9 cellular contexts compared by ENCODE assay signal in genomic region chr13:42876270-42876714, GRCh38.
DNase-seq lines count a peak whose midpoint lies in the region; ATAC-seq and TF ChIP-seq lines count a peak whose summit lies in the region.
"Had no signal": no experiment of that assay in that cellular context is flagged by ENCODE, and none has a peak within 500 bp of the region (broad histone marks: within the 10 kb centered on the region; RNA-seq: fewer than 3 reads in every experiment).

No MANE protein-coding gene starts in this region.

- peaks cover 14% of the 10 kb centered on the region for H3K4me1 Mint-ChIP-seq in activated naive CD4-positive, alpha-beta T cell treated with anti-CD3 and anti-CD28 coated beads for 36 hours (ENCODE audit: low read depth)
- H3K4me1 Mint-ChIP-seq in activated B cell treated with CpG ODN at 0.5 μM for 24 hours, result peaks cover 22% of the 10 kb centered on the region

- H3K4me1 ChIP-seq in body of pancreas, result no peaks in the 10 kb centered on the region
- no peaks in the 10 kb centered on the region for H3K4me1 ChIP-seq in left ventricle myocardium inferior
- H3K4me1 ChIP-seq: BLaER1 had no signal

- H3K27me3 ChIP-seq in body of pancreas (no peaks in the 10 kb centered on the region), left ventricle myocardium inferior (ENCODE audit: low read depth) (no peaks in the 10 kb centered on the region)
- H3K27me3 ChIP-seq: BLaER1 had no signal

- no peak overlapping the region for H3K4me3 ChIP-seq in body of pancreas
- no peak overlapping the region for H3K4me3 ChIP-seq in left ventricle myocardium inferior
- H3K4me3 ChIP-seq: BLaER1 had no signal

- H3K9me3 Mint-ChIP-seq in activated naive CD4-positive, alpha-beta T cell treated with anti-CD3 and anti-CD28 coated beads for 36 hours, result no peaks in the 10 kb centered on the region
- H3K9me3 Mint-ChIP-seq in activated B cell treated with CpG ODN at 0.5 μM for 24 hours, result no peaks in the 10 kb centered on the region

- DNase-seq in activated naive CD4-positive, alpha-beta T cell treated with anti-CD3 and anti-CD28 coated beads for 36 hours, result peak; percentile 6
- DNase-seq in activated naive CD4-positive, alpha-beta T cell treated with Interleukin-2 at 50 U/mL for 16 hours, result no peak
- DNase-seq in activated B cell treated with CpG ODN at 0.5 μM for 24 hours, result no peak
- no peak for DNase-seq in body of pancreas
- no peak for DNase-seq in stimulated activated CD4-positive, alpha-beta T cell treated with anti-CD3 and anti-CD28 coated beads, Interleukin-4, amount 100 ng/mL, for 1 hour
- DNase-seq in activated CD4-positive, alpha-beta T cell treated with anti-CD3 and anti-CD28 coated beads for 1 hour, result no peak
- no peak for DNase-seq in left ventricle myocardium inferior

- ATAC-seq in HG03045 (IDR thresholded peaks at IDR 0.05; ENCODE audit: unreplicated experiment), result peak; percentile 91
- ATAC-seq in activated B cell treated with CpG ODN at 0.5 μM for 24 hours (ENCODE audit: low read depth), result peak; percentile 95
- no peak for ATAC-seq in body of pancreas

- WGBS in body of pancreas, 2 donors, result 29 to 56% methylated on average over 1 of the region's 1 CpG

- TF ChIP-seq POLR2A in body of pancreas (IDR thresholded peaks at IDR 0.05), result no peak

- CTCF ChIA-PET in activated naive CD4-positive, alpha-beta T cell treated with anti-CD3 and anti-CD28 coated beads for 36 hours (lab: Charles Lee), result no interaction called here
- CTCF ChIA-PET in activated B cell treated with CpG ODN at 0.5 μM for 24 hours (lab: Charles Lee), result no interaction called here

- H3K36me3 ChIP-seq in body of pancreas (replicated peaks in 1 of 2; ENCODE audit: insufficient read depth in 1 of 2, low read depth in 2 of 2) (no peaks in the 10 kb centered on the region), left ventricle myocardium inferior (no peaks in the 10 kb centered on the region)
- H3K36me3 ChIP-seq: BLaER1 had no signal

- no peaks in the 10 kb centered on the region for H3K9me3 ChIP-seq in body of pancreas
- H3K9me3 ChIP-seq in left ventricle myocardium inferior (replicated peaks), result no peaks in the 10 kb centered on the region

- intact Hi-C loops in activated naive CD4-positive, alpha-beta T cell treated with anti-CD3 and anti-CD28 coated beads for 36 hours (cut with micrococcal nuclease), result no loop called here
- intact Hi-C loops in activated B cell treated with CpG ODN at 0.5 μM for 24 hours (cut with micrococcal nuclease), result loop anchor here (5.0 to 10.0 kb wide), 3 partner anchors 149 to 541 kb away; partner anchors contain the start of gene DNAJC15
- intact Hi-C loops in body of pancreas (cut with DNase I), result no loop called here
- intact Hi-C loops in left ventricle myocardium inferior (cut with micrococcal nuclease), result no loop called here

- no peaks in the 10 kb centered on the region for H3K36me3 Mint-ChIP-seq in activated naive CD4-positive, alpha-beta T cell treated with anti-CD3 and anti-CD28 coated beads for 36 hours (ENCODE audit: low read depth)
- no peaks in the 10 kb centered on the region for H3K36me3 Mint-ChIP-seq in activated B cell treated with CpG ODN at 0.5 μM for 24 hours (ENCODE audit: low read depth)

- no peak for TF ChIP-seq CTCF in activated B cell treated with CpG ODN at 0.5 μM for 24 hours (IDR thresholded peaks at IDR 0.05)
- no peak for TF ChIP-seq CTCF in body of pancreas (IDR thresholded peaks at IDR 0.05)
- no peak for TF ChIP-seq CTCF in left ventricle myocardium inferior (IDR thresholded peaks at IDR 0.05; ENCODE audit: borderline replicate concordance)

- H3K27ac ChIP-seq in body of pancreas (no peak overlapping the region), left ventricle myocardium inferior (replicated peaks) (no peak overlapping the region)
- H3K27ac ChIP-seq: BLaER1 had no signal

- H3K27me3 Mint-ChIP-seq in activated naive CD4-positive, alpha-beta T cell treated with anti-CD3 and anti-CD28 coated beads for 36 hours (ENCODE audit: low read depth), result peaks cover 6% of the 10 kb centered on the region
- peaks cover 5% of the 10 kb centered on the region for H3K27me3 Mint-ChIP-seq in activated B cell treated with CpG ODN at 0.5 μM for 24 hours

- H3K4me3 Mint-ChIP-seq in activated naive CD4-positive, alpha-beta T cell treated with anti-CD3 and anti-CD28 coated beads for 36 hours, result no peak overlapping the region
- H3K4me3 Mint-ChIP-seq in activated B cell treated with CpG ODN at 0.5 μM for 24 hours, result peak overlapping the region; percentile 47

- H3K27ac Mint-ChIP-seq in activated naive CD4-positive, alpha-beta T cell treated with anti-CD3 and anti-CD28 coated beads for 36 hours, result no peak overlapping the region
- peak overlapping the region; percentile 77 for H3K27ac Mint-ChIP-seq in activated B cell treated with CpG ODN at 0.5 μM for 24 hours

- POLR2A ChIA-PET in activated B cell treated with CpG ODN at 0.5 μM for 24 hours (lab: Charles Lee), result no interaction called here
